In genomic region chr14:55804198-55804553, GRCh38 we compare ENCODE assay signal across 31 cellular contexts.
A peak's percentile ranks its signal among the peaks of the same experiment; 100 is the strongest.
DNase-seq lines count a peak whose midpoint lies in the region; ATAC-seq lines count a peak whose summit lies in the region.
"Had no signal": no experiment of that assay in that cellular context is flagged by ENCODE, and none has a peak within 500 bp of the region (broad histone marks: within the 10 kb centered on the region; RNA-seq: fewer than 3 reads in every experiment).

No MANE protein-coding gene starts in this region.

- peaks cover 7 to 20% of the 10 kb centered on the region in 2 donors for H3K36me3 Mint-ChIP-seq in activated T-cell treated with anti-CD3 and anti-CD28 coated beads, Interleukin-2, amount 50 U/mL, for 72 hours (ENCODE audit: insufficient read depth in 2 of 2)
- H3K36me3 Mint-ChIP-seq in CD8-positive, alpha-beta memory T cell, result peaks cover 0 to 16% (median 0%) of the 10 kb centered on the region in 3 donors
- H3K36me3 Mint-ChIP-seq in activated T-helper 17 cell treated with anti-CD3 and anti-CD28 coated beads, Interleukin-2, amount 50 U/mL, for 72 hours (ENCODE audit: low read depth), result no peaks in the 10 kb centered on the region
- peaks cover 11% of the 10 kb centered on the region for H3K36me3 Mint-ChIP-seq in natural killer cell treated with Interleukin-12 subunit alpha and Interleukin-12 subunit beta and Interleukin-15 and Interleukin-18, amount 100 ng/mL, for 72 hours
- H3K36me3 Mint-ChIP-seq: memory B cell, neural progenitor cell had no signal

- peaks cover 5% of the 10 kb centered on the region for H3K27me3 Mint-ChIP-seq in activated T-cell treated with anti-CD3 and anti-CD28 coated beads, Interleukin-2, amount 50 U/mL, for 72 hours (ENCODE audit: low read depth)
- H3K27me3 Mint-ChIP-seq in CD8-positive, alpha-beta memory T cell, result peaks cover 0 to 4% of the 10 kb centered on the region in 2 donors
- no peaks in the 10 kb centered on the region for H3K27me3 Mint-ChIP-seq in activated T-helper 17 cell treated with anti-CD3 and anti-CD28 coated beads, Interleukin-2, amount 50 U/mL, for 72 hours
- H3K27me3 Mint-ChIP-seq in natural killer cell treated with Interleukin-12 subunit alpha and Interleukin-12 subunit beta and Interleukin-15 and Interleukin-18, amount 100 ng/mL, for 72 hours, result no peaks in the 10 kb centered on the region
- H3K27me3 Mint-ChIP-seq: B cell had no signal

- no peak overlapping the region for H3K4me3 ChIP-seq in CD8-positive, alpha-beta memory T cell (ENCODE audit: low read length)
- H3K4me3 ChIP-seq: breast epithelium, left lung, neural progenitor cell, right atrium auricular region, spleen, tibial artery, vagina had no signal

- H3K9me3 ChIP-seq in CD8-positive, alpha-beta memory T cell (ENCODE audit: low read length), result no peaks in the 10 kb centered on the region
- H3K9me3 ChIP-seq: breast epithelium, left lung, right atrium auricular region, SK-N-SH, spleen, tibial artery, vagina had no signal

- peaks cover 32% of the 10 kb centered on the region for H3K4me1 ChIP-seq in CD8-positive, alpha-beta memory T cell (ENCODE audit: insufficient read depth, low read length)

- CTCF ChIA-PET in CD8-positive, alpha-beta memory T cell (lab: Charles Lee), result interaction anchor here (1.3 kb wide), 1 partner anchor 73 kb away, joined by 3 read pairs; no protein-coding TSS in a partner anchor

- peaks cover 2 to 15% of the 10 kb centered on the region in 2 donors for H3K9me3 Mint-ChIP-seq in activated T-cell treated with anti-CD3 and anti-CD28 coated beads, Interleukin-2, amount 50 U/mL, for 72 hours
- H3K9me3 Mint-ChIP-seq in CD8-positive, alpha-beta memory T cell, result peaks cover 0 to 7% (median 2%) of the 10 kb centered on the region in 5 donors
- peaks cover 3% of the 10 kb centered on the region for H3K9me3 Mint-ChIP-seq in activated T-helper 17 cell treated with anti-CD3 and anti-CD28 coated beads, Interleukin-2, amount 50 U/mL, for 72 hours
- H3K9me3 Mint-ChIP-seq in natural killer cell treated with Interleukin-12 subunit alpha and Interleukin-12 subunit beta and Interleukin-15 and Interleukin-18, amount 100 ng/mL, for 72 hours, result peaks cover 21% of the 10 kb centered on the region
- H3K9me3 Mint-ChIP-seq: memory B cell had no signal

- DNase-seq in activated T-cell treated with anti-CD3 and anti-CD28 coated beads, Interleukin-2, amount 50 U/mL, for 72 hours, result no peak
- DNase-seq in activated T-cell treated with anti-CD3 and anti-CD28 coated beads for 4 hours, result no peak
- no peak for DNase-seq in CD8-positive, alpha-beta memory T cell
- no peak for DNase-seq in natural killer cell treated with Interleukin-12 subunit alpha and Interleukin-12 subunit beta and Interleukin-15 and Interleukin-18, amount 100 ng/mL, for 72 hours (ENCODE audit: low spot score)
- no peak for DNase-seq in SIG-M5 treated with dmso at 0.1 percent for 504 hours (lab: John Stamatoyannopoulos, UW; ENCODE audit: unreplicated experiment)
- no peak for DNase-seq in Kasumi-1 (lab: John Stamatoyannopoulos, UW)
- DNase-seq in stimulated activated CD4-positive, alpha-beta T cell treated with anti-CD3 and anti-CD28 coated beads, Interleukin-2, amount 100 ng/mL, for 48 hours, result no peak
- DNase-seq: ACHN; activated naive CD4-positive, alpha-beta T cell treated with anti-CD3 and anti-CD28 coated beads, Interleukin-2, amount 50 U/mL, for 16 hours; activated T-cell treated with anti-CD3 and anti-CD28 coated beads, Interleukin-2, amount 50 U/mL, for 48 hours; H7; left lung; MM.1S; NCI-H2029; NCI-H524 treated with DMSO at 0.1 percent for 48 hours; OCI-M1; SK-N-SH; spleen; stimulated activated CD4-positive, alpha-beta T cell treated with anti-CD3 and anti-CD28 coated beads, Interleukin-2, amount 100 ng/mL, for 24 hours; T-helper 2 cell; tibial artery had no signal

- H3K27ac ChIP-seq in CD8-positive, alpha-beta memory T cell (ENCODE audit: low read depth, low read length), result no peak overlapping the region
- H3K27ac ChIP-seq: breast epithelium, HL-60, KMS-11, left lung, neural progenitor cell, parathyroid adenoma, right atrium auricular region, tibial artery, vagina had no signal

- H3K27me3 ChIP-seq in CD8-positive, alpha-beta memory T cell (ENCODE audit: insufficient read depth, low read length, poor library complexity, severe bottlenecking), result no peaks in the 10 kb centered on the region
- H3K27me3 ChIP-seq: breast epithelium, left lung, neural progenitor cell, right atrium auricular region, spleen, tibial artery, vagina had no signal

- peak; percentile 0 to 3 for ATAC-seq in activated T-cell treated with anti-CD3 and anti-CD28 coated beads, Interleukin-2, amount 50 U/mL, for 72 hours (replicated peaks in 1 of 2)
- peak; percentile 27 for ATAC-seq in activated T-helper 17 cell treated with anti-CD3 and anti-CD28 coated beads, Interleukin-2, amount 50 U/mL, for 72 hours (replicated peaks)
- no peak for ATAC-seq in natural killer cell treated with Interleukin-12 subunit alpha and Interleukin-12 subunit beta and Interleukin-15 and Interleukin-18, amount 100 ng/mL, for 72 hours
- ATAC-seq: left lung had no signal

- peak overlapping the region; percentile 88 for H3K27ac Mint-ChIP-seq in activated T-cell treated with anti-CD3 and anti-CD28 coated beads, Interleukin-2, amount 50 U/mL, for 72 hours
- H3K27ac Mint-ChIP-seq in CD8-positive, alpha-beta memory T cell, result peak overlapping the region in 7 of 8 donors; percentile 79 to 97 (median 91)
- peak overlapping the region; percentile 92 for H3K27ac Mint-ChIP-seq in activated T-helper 17 cell treated with anti-CD3 and anti-CD28 coated beads, Interleukin-2, amount 50 U/mL, for 72 hours
- H3K27ac Mint-ChIP-seq in natural killer cell treated with Interleukin-12 subunit alpha and Interleukin-12 subunit beta and Interleukin-15 and Interleukin-18, amount 100 ng/mL, for 72 hours, result peak overlapping the region; percentile 81 to 88
- H3K27ac Mint-ChIP-seq: B cell, memory B cell had no signal

- H3K4me1 Mint-ChIP-seq in activated T-cell treated with anti-CD3 and anti-CD28 coated beads, Interleukin-2, amount 50 U/mL, for 72 hours (ENCODE audit: low read depth), result peaks cover 62% of the 10 kb centered on the region
- peaks cover 35 to 69% (median 47%) of the 10 kb centered on the region in 3 donors for H3K4me1 Mint-ChIP-seq in CD8-positive, alpha-beta memory T cell
- peaks cover 48% of the 10 kb centered on the region for H3K4me1 Mint-ChIP-seq in activated T-helper 17 cell treated with anti-CD3 and anti-CD28 coated beads, Interleukin-2, amount 50 U/mL, for 72 hours
- peaks cover 68 to 77% of the 10 kb centered on the region in 2 donors for H3K4me1 Mint-ChIP-seq in natural killer cell treated with Interleukin-12 subunit alpha and Interleukin-12 subunit beta and Interleukin-15 and Interleukin-18, amount 100 ng/mL, for 72 hours (ENCODE audit: low read depth in 2 of 2)

- H3K36me3 ChIP-seq in CD8-positive, alpha-beta memory T cell (ENCODE audit: insufficient read depth, low read length), result no peaks in the 10 kb centered on the region
- H3K36me3 ChIP-seq: breast epithelium, left lung, neural progenitor cell, right atrium auricular region, spleen, tibial artery, vagina had no signal

- POLR2A ChIA-PET in CD8-positive, alpha-beta memory T cell (lab: Charles Lee), result no interaction called here

- H3K4me3 Mint-ChIP-seq in activated T-cell treated with anti-CD3 and anti-CD28 coated beads, Interleukin-2, amount 50 U/mL, for 72 hours, result peak overlapping the region; percentile 65 to 73
- no peak overlapping the region for H3K4me3 Mint-ChIP-seq in CD8-positive, alpha-beta memory T cell
- H3K4me3 Mint-ChIP-seq in activated T-helper 17 cell treated with anti-CD3 and anti-CD28 coated beads, Interleukin-2, amount 50 U/mL, for 72 hours, result peak overlapping the region; percentile 63
- peak overlapping the region; percentile 67 for H3K4me3 Mint-ChIP-seq in natural killer cell treated with Interleukin-12 subunit alpha and Interleukin-12 subunit beta and Interleukin-15 and Interleukin-18, amount 100 ng/mL, for 72 hours
- H3K4me3 Mint-ChIP-seq: B cell, memory B cell, neural progenitor cell had no signal

Comparison
In these comparisons a context has a peak if more than half of its experiments do, and no peak if none do; other contexts are left out.
1. ATAC-seq: peak in activated T-cell treated with anti-CD3 and anti-CD28 coated beads, Interleukin-2, amount 50 U/mL, for 72 hours (2 of 2) and activated T-helper 17 cell treated with anti-CD3 and anti-CD28 coated beads, Interleukin-2, amount 50 U/mL, for 72 hours (single experiment); none in natural killer cell treated with Interleukin-12 subunit alpha and Interleukin-12 subunit beta and Interleukin-15 and Interleukin-18, amount 100 ng/mL, for 72 hours (0 of 2).
2. H3K4me3 Mint-ChIP-seq: peak in activated T-cell treated with anti-CD3 and anti-CD28 coated beads, Interleukin-2, amount 50 U/mL, for 72 hours (2 of 2), activated T-helper 17 cell treated with anti-CD3 and anti-CD28 coated beads, Interleukin-2, amount 50 U/mL, for 72 hours (single experiment) and natural killer cell treated with Interleukin-12 subunit alpha and Interleukin-12 subunit beta and Interleukin-15 and Interleukin-18, amount 100 ng/mL, for 72 hours (single experiment); none in CD8-positive, alpha-beta memory T cell (0 of 7).
3. Peak in every context shown above with its lines, with median percentiles within 50 percentile points of each other: H3K27ac Mint-ChIP-seq.